Comparison of ENCODE assay signal across 31 cellular contexts in the genomic region with DNA sequence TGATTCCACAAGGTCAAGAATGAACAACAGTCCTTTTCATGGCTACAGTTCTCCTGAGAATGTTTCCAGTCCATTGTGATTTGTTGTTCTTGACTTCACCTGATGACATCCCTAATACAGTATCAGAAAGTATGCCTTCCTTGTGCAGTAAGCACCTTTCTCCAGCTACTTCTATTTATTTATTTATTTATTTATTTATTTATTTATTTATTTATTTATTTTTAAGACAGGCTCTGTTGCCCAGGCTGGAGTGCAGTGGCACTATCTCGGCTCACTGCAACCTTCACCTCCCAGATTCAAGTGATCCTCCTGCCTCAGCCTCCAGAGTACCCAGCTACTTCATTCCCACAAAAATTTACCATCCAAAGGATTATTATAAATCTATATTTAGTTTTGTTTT.
"Had no signal": no experiment of that assay in that cellular context is flagged by ENCODE, and none has a peak within 500 bp of the region (broad histone marks: within the 10 kb centered on the region; RNA-seq: fewer than 3 reads in every experiment).

No MANE protein-coding gene starts in this region.

- H3K27me3 ChIP-seq: adrenal gland, body of pancreas, foreskin keratinocyte, gastrocnemius medialis, heart right ventricle had no signal

- H3K36me3 ChIP-seq: adrenal gland, gastrocnemius medialis, heart right ventricle had no signal

- H3K4me1 ChIP-seq: body of pancreas, foreskin keratinocyte, gastrocnemius medialis, heart right ventricle had no signal

- H3K4me3 ChIP-seq: adrenal gland, body of pancreas, gastrocnemius medialis, heart right ventricle had no signal

- ATAC-seq: activated CD4-positive, alpha-beta T cell treated with anti-CD3 and anti-CD28 coated beads for 36 hours; activated CD8-positive, alpha-beta memory T cell treated with anti-CD3 and anti-CD28 coated beads, Interleukin-2, amount 10 ng/mL, durations not matched to agents 7 days and 5 days; activated CD8-positive, alpha-beta T cell treated with anti-CD3 and anti-CD28 coated beads, Interleukin-2, amount 10 ng/mL, durations not matched to agents 7 days and 5 days; activated naive CD8-positive, alpha-beta T cell treated with anti-CD3 and anti-CD28 coated beads, Interleukin-2, amount 50 U/mL, for 24 hours; body of pancreas; effector memory CD8-positive, alpha-beta T cell; esophagus mucosa; foreskin keratinocyte; gastrocnemius medialis; heart right ventricle had no signal

- DNase-seq: activated CD4-positive, alpha-beta memory T cell treated with anti-CD3 and anti-CD28 coated beads for 36 hours; activated CD4-positive, alpha-beta T cell treated with anti-CD3 and anti-CD28 coated beads for 36 hours; activated CD4-positive, alpha-beta T cell treated with anti-CD3 and anti-CD28 coated beads, Interleukin-2, amount 10 ng/mL, durations not matched to agents 24 days and 14 days; activated CD4-positive, CD25-positive, alpha-beta regulatory T cell; activated CD4-positive, CD25-positive, alpha-beta regulatory T cell treated with anti-CD3 and anti-CD28 coated beads, Interleukin-2, amount 50 U/mL, for 72 hours; activated CD8-positive, alpha-beta memory T cell treated with anti-CD3 and anti-CD28 coated beads, Interleukin-2, amount 10 ng/mL, durations not matched to agents 7 days and 5 days; activated CD8-positive, alpha-beta memory T cell treated with anti-CD3 and anti-CD28 coated beads, Interleukin-2, amount 50 U/mL, for 4 hours; activated CD8-positive, alpha-beta T cell treated with anti-CD3 and anti-CD28 coated beads, Interleukin-2, amount 10 ng/mL, durations not matched to agents 7 days and 5 days; activated effector memory CD4-positive, alpha-beta T cell treated with anti-CD3 and anti-CD28 coated beads, Interleukin-2, amount 50 U/mL, for 16 hours; activated naive CD4-positive, alpha-beta T cell treated with anti-CD3 and anti-CD28 coated beads for 36 hours; activated naive CD8-positive, alpha-beta T cell treated with anti-CD3 and anti-CD28 coated beads for 36 hours; activated naive CD8-positive, alpha-beta T cell treated with anti-CD3 and anti-CD28 coated beads, Interleukin-2, amount 50 U/mL, for 24 hours; activated T-cell treated with anti-CD3 and anti-CD28 coated beads, Interleukin-2, amount 50 U/mL, for 1 hour; activated T-cell treated with anti-CD3 and anti-CD28 coated beads, Interleukin-2, amount 50 U/mL, for 48 hours; adrenal gland; amygdala; aorta; body of pancreas; caudate nucleus; cortex of kidney; dermis blood vessel endothelial cell; effector CD4-positive, alpha-beta T cell; effector memory CD8-positive, alpha-beta T cell; gastrocnemius medialis; heart right ventricle; T-helper 2 cell had no signal

- FAIRE-seq: colon, endometrium, endothelial cell of umbilical vein had no signal

- H3K27ac ChIP-seq: adrenal gland, body of pancreas, foreskin keratinocyte, gastrocnemius medialis, heart right ventricle had no signal
